35 cellular contexts compared by ENCODE assay signal in the genomic region with DNA sequence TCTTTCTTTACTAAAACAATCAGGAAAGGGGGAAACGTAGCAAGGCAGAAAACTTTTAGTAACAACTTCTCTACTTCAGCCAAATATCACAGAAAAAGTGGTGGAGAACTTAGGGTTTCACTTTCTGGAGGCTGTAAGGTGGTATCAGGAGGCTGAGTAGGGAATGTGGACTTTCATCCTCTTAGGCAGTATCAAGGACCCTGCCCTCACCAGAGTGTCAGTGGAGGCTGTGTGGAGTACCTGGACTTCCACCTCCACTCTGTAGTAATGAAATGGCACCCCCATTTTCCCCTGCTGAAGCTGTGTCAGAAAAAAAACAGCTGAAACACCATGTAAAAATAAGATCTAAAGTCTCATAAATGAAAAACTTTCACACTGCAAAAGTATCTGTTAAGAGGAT. TPM values are rescaled to one million over a fixed set of nuclear protein-coding genes. Genes with fewer than 3 reads are reported as not detected.
"Had no signal": no experiment of that assay in that cellular context is flagged by ENCODE, and none has a peak within 500 bp of the region (broad histone marks: within the 10 kb centered on the region; RNA-seq: fewer than 3 reads in every experiment).

No MANE protein-coding gene starts in this region.

- H2AFZ ChIP-seq: PC-9 had no signal

- DNase-seq: activated B cell treated with CpG ODN at 0.5 μM for 24 hours; activated CD4-positive, alpha-beta memory T cell treated with anti-CD3 and anti-CD28 coated beads, Interleukin-2, amount 10 ng/mL, durations not matched to agents 7 days and 5 days; activated CD4-positive, alpha-beta T cell treated with anti-CD3 and anti-CD28 coated beads for 1 hour; activated CD4-positive, alpha-beta T cell treated with anti-CD3 and anti-CD28 coated beads for 48 hours; activated CD8-positive, alpha-beta memory T cell treated with anti-CD3 and anti-CD28 coated beads for 24 hours; activated CD8-positive, alpha-beta memory T cell treated with anti-CD3 and anti-CD28 coated beads, Interleukin-2, amount 10 ng/mL, durations not matched to agents 7 days and 5 days; activated CD8-positive, alpha-beta memory T cell treated with anti-CD3 and anti-CD28 coated beads, Interleukin-2, amount 50 U/mL, for 48 hours; activated effector memory CD4-positive, alpha-beta T cell treated with Interleukin-2 at 50 U/mL for 16 hours; activated naive CD4-positive, alpha-beta T cell treated with anti-CD3 and anti-CD28 coated beads, Interleukin-2, amount 50 U/mL, for 16 hours; activated naive CD8-positive, alpha-beta T cell treated with anti-CD3 and anti-CD28 coated beads, Interleukin-2, amount 50 U/mL, for 24 hours; activated T-cell treated with anti-CD3 and anti-CD28 coated beads, Interleukin-2, amount 50 U/mL, for 48 hours; anterior cingulate cortex; caudate nucleus; NCI-H1092 treated with DMSO at 0.1 percent for 48 hours; NCI-H1417; NCI-H146; NCI-H187; NCI-H2029 treated with DMSO at 0.1 percent for 48 hours; NCI-H2107; NCI-H2171; NCI-H510A; NCI-H526; NCI-H748 treated with DMSO at 0.1 percent for 48 hours; PC-9; SW 1271; T-helper 1 cell; T-helper 2 cell; T-helper 9 cell had no signal

- ATAC-seq: activated CD8-positive, alpha-beta memory T cell treated with anti-CD3 and anti-CD28 coated beads, Interleukin-2, amount 10 ng/mL, durations not matched to agents 7 days and 5 days; activated naive CD8-positive, alpha-beta T cell treated with anti-CD3 and anti-CD28 coated beads, Interleukin-2, amount 50 U/mL, for 24 hours; Right ventricle myocardium inferior had no signal

- FAIRE-seq: bronchial epithelial cell, RCC 7860 had no signal

- H3K27ac ChIP-seq: PC-9, RWPE1, VCaP had no signal

- H3K4me3 ChIP-seq: PC-9 had no signal

RNA-seq across cellular contexts. Expression of gene HHLA2, which starts 11.2 kb away (rescaled TPM):
- total RNA-seq: bronchial epithelial cell, M059J, OCI-LY7, PC-9, Right ventricle myocardium inferior had no signal
